ENCODE assay signal across 24 cellular contexts in genomic region chr1:5901841-5902240, GRCh38.
DNase-seq lines count a peak whose midpoint lies in the region; ATAC-seq, FAIRE-seq and TF ChIP-seq lines count a peak whose summit lies in the region.
"Had no signal": no experiment of that assay in that cellular context is flagged by ENCODE, and none has a peak within 500 bp of the region (broad histone marks: within the 10 kb centered on the region; RNA-seq: fewer than 3 reads in every experiment).

No MANE protein-coding gene starts in this region.

- no peak for TF ChIP-seq POLR2A in H1 (IDR thresholded peaks at IDR 0.05; ENCODE audit: control extremely low read depth in 1 of 2, low read depth in 2 of 2, low read length in 2 of 2)

- no peak overlapping the region for H4K5ac ChIP-seq in H1 (ENCODE audit: insufficient read length, low read depth, low read length)

- H3K9ac ChIP-seq in BLaER1 treated with 17β-estradiol and CSF1 and Interleukin-3, amounts not matched to agents 10 nM and 100 nM: no peak overlapping the region
- no peak overlapping the region for H3K9ac ChIP-seq in H1 (replicated peaks in 1 of 4; ENCODE audit: extremely low read depth in 1 of 4, low read depth in 3 of 4, low read length in 3 of 4)
- no peak overlapping the region for H3K9ac ChIP-seq in keratinocyte (ENCODE audit: control insufficient read depth, extremely low read depth, insufficient read depth, low read length)

- ATAC-seq in GM21786 (IDR thresholded peaks at IDR 0.05; ENCODE audit: unreplicated experiment): no peak
- ATAC-seq: GM12878, SK-N-SH treated with all-trans-retinoic acid at 6 μM for 48 hours had no signal

- H3K79me2 ChIP-seq in H1 (ENCODE audit: control insufficient read depth in 1 of 2, insufficient read depth in 2 of 2, low read length in 2 of 2) (no peaks in the 10 kb centered on the region), keratinocyte (ENCODE audit: control insufficient read depth, insufficient read depth, low read length) (no peaks in the 10 kb centered on the region)

- CTCF ChIA-PET in H1 (lab: Charles Lee; ENCODE audit: partially characterized antibody): interaction anchor here (8.8 kb wide), 1 partner anchor 15 kb away, joined by 41 read pairs; no protein-coding TSS in a partner anchor
- CTCF ChIA-PET in activated CD4-positive, alpha-beta T cell treated with anti-CD3 and anti-CD28 coated beads, Interleukin-2, amount 10 ng/mL, durations not matched to agents 7 days and 5 days (lab: Charles Lee): interaction anchor here (1.6 kb wide), 1 partner anchor 20 kb away, joined by 3 read pairs; no protein-coding TSS in a partner anchor

- no peaks in the 10 kb centered on the region for H3K27me3 ChIP-seq in BLaER1 treated with 17β-estradiol and CSF1 and Interleukin-3, amounts not matched to agents 10 nM and 100 nM
- no peaks in the 10 kb centered on the region for H3K27me3 ChIP-seq in H7 (ENCODE audit: control insufficient read depth, insufficient read depth, low read length)
- H3K27me3 ChIP-seq in H1 (replicated peaks in 1 of 4; ENCODE audit: control insufficient read depth in 3 of 4, extremely low read depth in 1 of 4, insufficient read depth in 3 of 4, low read length in 3 of 4): no peaks in the 10 kb centered on the region; a peak in 1 of 7 replicates
- no peaks in the 10 kb centered on the region for H3K27me3 ChIP-seq in keratinocyte (ENCODE audit: control insufficient read depth, extremely low read depth, insufficient read depth, low read length)
- H3K27me3 ChIP-seq: BE2C had no signal

- H3K36me3 Mint-ChIP-seq in activated CD4-positive, alpha-beta T cell treated with anti-CD3 and anti-CD28 coated beads, Interleukin-2, amount 10 ng/mL, durations not matched to agents 7 days and 5 days (ENCODE audit: low read depth): no peaks in the 10 kb centered on the region
- peaks cover 61% of the 10 kb centered on the region for H3K36me3 Mint-ChIP-seq in nephron progenitor cell (ENCODE audit: low read depth)

- H2AFZ ChIP-seq in H1 (ENCODE audit: low read length) (no peak overlapping the region), keratinocyte (ENCODE audit: control insufficient read depth, low read length) (no peak overlapping the region)
- H2AFZ ChIP-seq: PC-9 had no signal

- H3K9me3 Mint-ChIP-seq in activated CD4-positive, alpha-beta T cell treated with anti-CD3 and anti-CD28 coated beads, Interleukin-2, amount 10 ng/mL, durations not matched to agents 7 days and 5 days: no peaks in the 10 kb centered on the region
- H3K9me3 Mint-ChIP-seq in nephron progenitor cell: no peaks in the 10 kb centered on the region
- H3K9me3 Mint-ChIP-seq: CD4-positive, alpha-beta T cell had no signal

- 0 out of 2 replicates have a peak overlapping the region, but pooled peaks have one; percentile 24 for H3K18ac ChIP-seq in H1 (ENCODE audit: extremely low read depth, low read length)

- no peak overlapping the region; the same call in 1 of the 2 replicates for H2AK5ac ChIP-seq in H1 (ENCODE audit: low read depth, low read length)

- no peak overlapping the region for H3K14ac ChIP-seq in H1 (ENCODE audit: insufficient read length)

- peaks cover 2% of the 10 kb centered on the region; the same call in 1 of the 2 replicates for H3K79me1 ChIP-seq in H1 (ENCODE audit: low read depth, low read length)

- TF ChIP-seq CTCF in H1 (IDR thresholded peaks at IDR 0.05; ENCODE audit: control extremely low read depth in 1 of 3, insufficient read depth in 1 of 3, low read depth in 1 of 3, low read length in 3 of 3) (no peak), keratinocyte (optimal IDR thresholded peaks at IDR 0.05 in 1 of 3, IDR thresholded peaks at IDR 0.05 in 1 of 3, conservative IDR thresholded peaks at IDR 0.05 in 1 of 3; ENCODE audit: extremely low read depth in 1 of 3, insufficient read depth in 2 of 3, low read length in 3 of 3) (no peak), nephron progenitor cell (IDR thresholded peaks at IDR 0.05) (no peak)

- H3K4me2 ChIP-seq in BLaER1 treated with 17β-estradiol and CSF1 and Interleukin-3, amounts not matched to agents 10 nM and 100 nM: peak overlapping the region in 9 of 11 experiments; percentile 36 to 88 (median 72); a peak in 18 of 22 replicates
- H3K4me2 ChIP-seq in H1 (ENCODE audit: insufficient read depth in 1 of 2, low read depth in 2 of 2, low read length in 2 of 2) (no peak overlapping the region), keratinocyte (ENCODE audit: control insufficient read depth, extremely low read depth, insufficient read depth, low read depth, low read length) (no peak overlapping the region)
- H3K4me2 ChIP-seq: PC-9 had no signal

- H3K4me1 ChIP-seq in BLaER1 treated with 17β-estradiol and CSF1 and Interleukin-3, amounts not matched to agents 10 nM and 100 nM: peaks cover 0 to 56% (median 41%) of the 10 kb centered on the region in 10 experiments; a peak in 16 of 20 replicates
- H3K4me1 ChIP-seq in H1 (replicated peaks in 1 of 4; ENCODE audit: control insufficient read depth in 3 of 4, insufficient read depth in 4 of 4, low read length in 3 of 4) (peaks cover 4 to 13% (median 11%) of the 10 kb centered on the region in 4 experiments; a peak in 6 of 7 replicates), keratinocyte (ENCODE audit: control insufficient read depth, extremely low read depth, insufficient read depth, low read length) (peaks cover 15% of the 10 kb centered on the region)
- H3K4me1 ChIP-seq: BE2C, Caco-2 had no signal

- no peak overlapping the region for H3K56ac ChIP-seq in H1 (replicated peaks; ENCODE audit: insufficient read length, low read depth, low read length)

- H3K9me1 ChIP-seq in keratinocyte (ENCODE audit: control insufficient read depth, extremely low read depth, insufficient read depth, low read length): no peaks in the 10 kb centered on the region

- FAIRE-seq in H1 (lab: Jason Lieb, UNC) (no peak), keratinocyte (lab: Jason Lieb, UNC) (no peak)
- FAIRE-seq: GM12878 had no signal

- TF ChIP-seq RAD21 in H1 (IDR thresholded peaks at IDR 0.05 in 1 of 2, conservative IDR thresholded peaks at IDR 0.05 in 1 of 2; ENCODE audit: low read depth in 2 of 2, low read length in 2 of 2): no peak

- no peak overlapping the region for H3K23ac ChIP-seq in H1 (ENCODE audit: insufficient read length)

- H3K4me1 Mint-ChIP-seq in activated CD4-positive, alpha-beta T cell treated with anti-CD3 and anti-CD28 coated beads, Interleukin-2, amount 10 ng/mL, durations not matched to agents 7 days and 5 days: no peaks in the 10 kb centered on the region
- H3K4me1 Mint-ChIP-seq in nephron progenitor cell: peaks cover 28% of the 10 kb centered on the region

- H4K20me1 ChIP-seq in BLaER1 treated with 17β-estradiol and CSF1 and Interleukin-3, amounts not matched to agents 10 nM and 100 nM: no peaks in the 10 kb centered on the region
- H4K20me1 ChIP-seq in H1 (replicated peaks in 1 of 2; ENCODE audit: control insufficient read depth in 1 of 2, insufficient read depth in 2 of 2, low read length in 2 of 2) (no peaks in the 10 kb centered on the region), keratinocyte (ENCODE audit: control insufficient read depth, extremely low read depth, insufficient read depth, low read length) (no peaks in the 10 kb centered on the region)

- peaks cover 0 to 15% (median 6%) of the 10 kb centered on the region in 11 experiments; a peak in 5 of 22 replicates for H3K9me3 ChIP-seq in BLaER1 treated with 17β-estradiol and CSF1 and Interleukin-3, amounts not matched to agents 10 nM and 100 nM (replicated peaks in 1 of 11)
- H3K9me3 ChIP-seq in H1 (ENCODE audit: insufficient read depth in 2 of 2, low read depth in 1 of 2, low read length in 1 of 2): no peaks in the 10 kb centered on the region
- no peaks in the 10 kb centered on the region for H3K9me3 ChIP-seq in keratinocyte (ENCODE audit: control insufficient read depth, low read depth, low read length)
- H3K9me3 ChIP-seq: BE2C, Caco-2 had no signal

- no peaks in the 10 kb centered on the region for H3K23me2 ChIP-seq in H1 (ENCODE audit: low read depth, low read length)

- DNase-seq in H7 (peak; percentile 68), H1 (ENCODE audit: low read depth in 1 of 2, low spot score in 2 of 2) (no peak), keratinocyte (ENCODE audit: low read depth, low spot score) (no peak), nephron progenitor cell (no peak)
- DNase-seq in activated CD4-positive, alpha-beta T cell treated with anti-CD3 and anti-CD28 coated beads, Interleukin-2, amount 10 ng/mL, durations not matched to agents 7 days and 5 days: no peak
- DNase-seq: BE2C; Caco-2; CD4-positive, alpha-beta T cell; DMS 273 treated with DMSO at 0.1 percent for 48 hours; DMS79 treated with DMSO at 0.1 percent for 48 hours; GOT3; IMR-90; NCI-H1436; NCI-H187 treated with DMSO at 0.1 percent for 48 hours; NCI-H2107; NCI-H446 treated with DMSO at 0.1 percent for 48 hours; NCI-H526 treated with DMSO at 0.1 percent for 48 hours; PC-9; RPMI8226; SIG-M5 had no signal

- H3K4me3 Mint-ChIP-seq in activated CD4-positive, alpha-beta T cell treated with anti-CD3 and anti-CD28 coated beads, Interleukin-2, amount 10 ng/mL, durations not matched to agents 7 days and 5 days: no peak overlapping the region
- no peak overlapping the region for H3K4me3 Mint-ChIP-seq in nephron progenitor cell
- H3K4me3 Mint-ChIP-seq: CD4-positive, alpha-beta T cell had no signal

- H2BK15ac ChIP-seq in H1 (ENCODE audit: low read length): no peak overlapping the region

- POLR2A ChIA-PET in H1 (lab: Charles Lee; ENCODE audit: partially characterized antibody): no interaction called here
- POLR2A ChIA-PET in activated CD4-positive, alpha-beta T cell treated with anti-CD3 and anti-CD28 coated beads, Interleukin-2, amount 10 ng/mL, durations not matched to agents 7 days and 5 days (lab: Charles Lee): no interaction called here

- 59% methylated on average over 2 of the region's 2 CpGs; no CpG with 5 or more reads in 1 of the 2 experiments for WGBS in H1 (ENCODE audit: extremely low coverage in 1 of 2, insufficient coverage in 1 of 2, insufficient read length in 1 of 2, insufficient replicate concordance in 2 of 2, low coverage in 1 of 2, low lambda C conversion rate in 2 of 2, missing lambda C conversion rate in 1 of 2), 2 experiments

- dilution Hi-C loops in keratinocyte (cut with MboI; ENCODE audit: extremely low pct_ligation_motif_present, low sequenced_read_pairs): no loop called here

- H3K4me3 ChIP-seq in BLaER1 treated with 17β-estradiol and CSF1 and Interleukin-3, amounts not matched to agents 10 nM and 100 nM: no peak overlapping the region
- H3K4me3 ChIP-seq in H7 (ENCODE audit: insufficient read depth, low read depth, low read length) (no peak overlapping the region), H1 (ENCODE audit: extremely low read depth in 1 of 4, insufficient read depth in 2 of 4, low read depth in 3 of 4, low read length in 4 of 4) (no peak overlapping the region), keratinocyte (ENCODE audit: control insufficient read depth in 2 of 3, extremely low read depth in 1 of 3, insufficient read depth in 2 of 3, low read depth in 1 of 3, low read length in 3 of 3) (no peak overlapping the region)
- H3K4me3 ChIP-seq: GM12878, PC-9 had no signal

- H3K27me3 Mint-ChIP-seq in activated CD4-positive, alpha-beta T cell treated with anti-CD3 and anti-CD28 coated beads, Interleukin-2, amount 10 ng/mL, durations not matched to agents 7 days and 5 days: no peaks in the 10 kb centered on the region
- peaks cover 7% of the 10 kb centered on the region for H3K27me3 Mint-ChIP-seq in nephron progenitor cell (ENCODE audit: low read depth, poor library complexity)
- H3K27me3 Mint-ChIP-seq: CD4-positive, alpha-beta T cell had no signal

- TF ChIP-seq EP300 in H1 (IDR thresholded peaks at IDR 0.05; ENCODE audit: borderline replicate concordance in 1 of 2, low read depth in 2 of 2, low read length in 2 of 2): no peak

- peak overlapping the region in 4 of 11 experiments; percentile 41 to 67 (median 58); a peak in 7 of 22 replicates for H3K27ac ChIP-seq in BLaER1 treated with 17β-estradiol and CSF1 and Interleukin-3, amounts not matched to agents 10 nM and 100 nM
- H3K27ac ChIP-seq in H1 (ENCODE audit: low read depth, low read length) (no peak overlapping the region), keratinocyte (ENCODE audit: control insufficient read depth, insufficient read depth, low read length) (peak overlapping the region; percentile 15)
- H3K27ac ChIP-seq: PC-9 had no signal

- no peak overlapping the region; the same call in 1 of the 2 replicates for H4K8ac ChIP-seq in H1 (ENCODE audit: extremely low read depth, insufficient read depth, low read length)

- H3K4ac ChIP-seq in H1 (replicated peaks; ENCODE audit: insufficient read length, low read depth, low read length): no peak overlapping the region

- H2BK5ac ChIP-seq in H1 (ENCODE audit: low read depth, low read length): no peak overlapping the region

- H2BK12ac ChIP-seq in H1 (ENCODE audit: low read depth, low read length): no peak overlapping the region

- no peak overlapping the region for H3K27ac Mint-ChIP-seq in activated CD4-positive, alpha-beta T cell treated with anti-CD3 and anti-CD28 coated beads, Interleukin-2, amount 10 ng/mL, durations not matched to agents 7 days and 5 days
- H3K27ac Mint-ChIP-seq in nephron progenitor cell: no peak overlapping the region
- H3K27ac Mint-ChIP-seq: CD4-positive, alpha-beta T cell had no signal

- peak overlapping the region; percentile 39 for H4K91ac ChIP-seq in H1 (replicated peaks; ENCODE audit: insufficient read length, low read length)

- H2BK20ac ChIP-seq in H1 (ENCODE audit: low read length): no peak overlapping the region

- peaks cover 42 to 82% (median 50%) of the 10 kb centered on the region in 11 experiments for H3K36me3 ChIP-seq in BLaER1 treated with 17β-estradiol and CSF1 and Interleukin-3, amounts not matched to agents 10 nM and 100 nM
- H3K36me3 ChIP-seq in H7 (replicated peaks; ENCODE audit: control insufficient read depth, insufficient read depth, low read length) (no peaks in the 10 kb centered on the region), H1 (ENCODE audit: control insufficient read depth in 2 of 4, insufficient read depth in 4 of 4, low read length in 3 of 4) (no peaks in the 10 kb centered on the region; a peak in 2 of 8 replicates), keratinocyte (ENCODE audit: control insufficient read depth in 2 of 2, extremely low read depth in 1 of 2, insufficient read depth in 2 of 2, low read length in 2 of 2) (peaks cover 1 to 3% of the 10 kb centered on the region in 2 experiments)
- H3K36me3 ChIP-seq: BE2C had no signal

- H2BK120ac ChIP-seq in H1 (replicated peaks; ENCODE audit: low read depth, low read length): no peak overlapping the region

Comparison
In these comparisons a context has a peak if more than half of its experiments do, and no peak if none do; other contexts are left out.
1. H3K4me2 ChIP-seq: peak in BLaER1 treated with 17β-estradiol and CSF1 and Interleukin-3, amounts not matched to agents 10 nM and 100 nM (9 of 11); none in H1 (0 of 2) and keratinocyte (single experiment).